In genomic region chr7:54967384-54967783, GRCh38 we compare ENCODE assay signal across 16 cellular contexts. TPM values are rescaled to one million over a fixed set of nuclear protein-coding genes. Genes with fewer than 3 reads are reported as not detected.
DNase-seq lines count a peak whose midpoint lies in the region; ATAC-seq, FAIRE-seq and TF ChIP-seq lines count a peak whose summit lies in the region.
"Had no signal": no experiment of that assay in that cellular context is flagged by ENCODE, and none has a peak within 500 bp of the region (broad histone marks: within the 10 kb centered on the region; RNA-seq: fewer than 3 reads in every experiment).

No MANE protein-coding gene starts in this region.

- no peaks in the 10 kb centered on the region for H3K9me3 ChIP-seq in body of pancreas

- no peak for TF ChIP-seq CTCF in body of pancreas (IDR thresholded peaks at IDR 0.05)

- H3K4me3 ChIP-seq in body of pancreas: no peak overlapping the region
- H3K4me3 ChIP-seq: heart right ventricle had no signal

- TF ChIP-seq POLR2A in body of pancreas (IDR thresholded peaks at IDR 0.05): no peak

- H3K4me1 ChIP-seq in body of pancreas: peaks cover 20% of the 10 kb centered on the region
- H3K4me1 ChIP-seq: heart right ventricle had no signal

- H3K36me3 ChIP-seq in body of pancreas (replicated peaks in 1 of 2; ENCODE audit: insufficient read depth in 1 of 2, low read depth in 2 of 2): no peaks in the 10 kb centered on the region
- H3K36me3 ChIP-seq: heart right ventricle had no signal

- ATAC-seq in body of pancreas: peak; percentile 92
- ATAC-seq in GM19035 (IDR thresholded peaks at IDR 0.05; ENCODE audit: unreplicated experiment): no peak
- ATAC-seq: heart right ventricle had no signal

- DNase-seq in HT1080 (ENCODE audit: low read depth): peak; percentile 48
- peak; percentile 27 to 56 (median 45) for DNase-seq in body of pancreas
- DNase-seq in islet precursor cell: peak; percentile 72
- peak; percentile 81 for DNase-seq in urothelium cell line (ENCODE audit: low spot score)
- DNase-seq in GOT3 (lab: John Stamatoyannopoulos, UW): no peak
- no peak for DNase-seq in stimulated activated CD4-positive, alpha-beta T cell treated with anti-CD3 and anti-CD28 coated beads, Interleukin-2, amount 100 ng/mL, for 48 hours
- no peak for DNase-seq in GF-D8 (lab: John Stamatoyannopoulos, UW)
- DNase-seq: activated B cell treated with CpG ODN at 0.5 μM for 24 hours; activated naive CD4-positive, alpha-beta T cell treated with anti-CD3 and anti-CD28 coated beads, Interleukin-2, amount 10 ng/mL, durations not matched to agents 7 days and 5 days; CD4-positive, alpha-beta memory T cell; heart right ventricle; NCI-H1092 treated with DMSO at 0.1 percent for 48 hours; NCI-H510A treated with DMSO at 0.1 percent for 48 hours; stimulated activated naive CD4-positive, alpha-beta T cell had no signal

- FAIRE-seq in urothelium cell line (lab: Jason Lieb, UNC): peak; percentile 97
- FAIRE-seq: endometrium had no signal

- H3K27me3 ChIP-seq in body of pancreas: no peaks in the 10 kb centered on the region

- intact Hi-C loops in body of pancreas (cut with DNase I): no loop called here

- 25 to 32% methylated on average over 8 of the region's 8 CpGs for WGBS in body of pancreas, 2 donors

- H3K27ac ChIP-seq in body of pancreas: peak overlapping the region in 2 of 4 donors; percentile 63 to 72
- H3K27ac ChIP-seq: heart right ventricle had no signal

RNA-seq across cellular contexts. Expression of gene EGFR, which starts 51.4 kb away (rescaled TPM):
- 33.6 and 34.5 TPM in 2 replicates for total RNA-seq in HT1080 (2014; rRNA removed; shearing (Covaris generic))
- polyA plus RNA-seq in HT1080 (2015; cell fraction: cytosol; rRNA removed): 25.1 and 28.9 TPM in 2 replicates
- 74.6 and 75.9 TPM in 2 replicates for polyA plus RNA-seq in HT1080 (2015; cell fraction: nucleus; rRNA removed)
- 10 to 100 TPM; 42.5 to 44.2 TPM for total RNA-seq in body of pancreas
- total RNA-seq: activated B cell treated with CpG ODN at 0.5 μM for 24 hours; CD4-positive, alpha-beta memory T cell had no signal
- polyA plus RNA-seq: CD4-positive, alpha-beta memory T cell had no signal

Comparison
In these comparisons a context has a peak if more than half of its experiments do, and no peak if none do; other contexts are left out.
1. DNase-seq: peak in HT1080 (single experiment), body of pancreas (4 of 4), islet precursor cell (single experiment) and urothelium cell line (single experiment); none in GOT3 (single experiment), stimulated activated CD4-positive, alpha-beta T cell treated with anti-CD3 and anti-CD28 coated beads, Interleukin-2, amount 100 ng/mL, for 48 hours (0 of 2) and GF-D8 (single experiment).